In genomic region chr6:15399651-15400470, GRCh38 we compare ENCODE assay signal across 2 cellular contexts.
TF ChIP-seq lines count a peak whose summit lies in the region.

No MANE protein-coding gene starts in this region.

TF ChIP-seq in liver, 16 proteins besides CTCF, POLR2A, EP300 and RAD21 (continued from another document):
- no peak for TF ChIP-seq REST (IDR thresholded peaks at IDR 0.05)
- TF ChIP-seq YY1 (IDR thresholded peaks at IDR 0.05): peak; percentile 23
- no peak for TF ChIP-seq GABPA (IDR thresholded peaks at IDR 0.05 in 1 of 2, conservative IDR thresholded peaks at IDR 0.05 in 1 of 2)
- no peak for TF ChIP-seq FOXA1 (IDR thresholded peaks at IDR 0.05)
- no peak for TF ChIP-seq TAF1 (conservative IDR thresholded peaks at IDR 0.05)
- no peak for TF ChIP-seq ATF3 (IDR thresholded peaks at IDR 0.05)
- TF ChIP-seq ZBTB33 (IDR thresholded peaks at IDR 0.05): no peak
- peak in 1 of 2 donors; percentile 11 for TF ChIP-seq JUND (IDR thresholded peaks at IDR 0.05)
- no peak for TF ChIP-seq SP1 (IDR thresholded peaks at IDR 0.05)
- no peak for TF ChIP-seq MAX (IDR thresholded peaks at IDR 0.05)
- no peak for TF ChIP-seq EGR1 (IDR thresholded peaks at IDR 0.05; ENCODE audit: low read depth in 2 of 2)
- no peak for TF ChIP-seq HNF4G (IDR thresholded peaks at IDR 0.05)
- TF ChIP-seq RXRA (IDR thresholded peaks at IDR 0.05): peak; percentile 15 to 28
- no peak for TF ChIP-seq FOXA2 (IDR thresholded peaks at IDR 0.05)
TF ChIP-seq in liver: peak in this region for 4.

TF ChIP-seq in HepG2, 621 proteins besides CTCF, POLR2A, EP300 and RAD21 (continued from another document):
- TF ChIP-seq MTERF4 (CRISPR knock-in tag; IDR thresholded peaks at IDR 0.05): no peak
- no peak for TF ChIP-seq NFE2 (CRISPR knock-in tag; IDR thresholded peaks at IDR 0.05)
- TF ChIP-seq PHF21A (CRISPR knock-in tag; IDR thresholded peaks at IDR 0.05): no peak
- TF ChIP-seq KLF11 (CRISPR knock-in tag; IDR thresholded peaks at IDR 0.05): no peak
- TF ChIP-seq KDM6A (CRISPR knock-in tag; IDR thresholded peaks at IDR 0.05; ENCODE audit: low read depth): no peak
